1 cellular context compared by ENCODE assay signal in the genomic region with DNA sequence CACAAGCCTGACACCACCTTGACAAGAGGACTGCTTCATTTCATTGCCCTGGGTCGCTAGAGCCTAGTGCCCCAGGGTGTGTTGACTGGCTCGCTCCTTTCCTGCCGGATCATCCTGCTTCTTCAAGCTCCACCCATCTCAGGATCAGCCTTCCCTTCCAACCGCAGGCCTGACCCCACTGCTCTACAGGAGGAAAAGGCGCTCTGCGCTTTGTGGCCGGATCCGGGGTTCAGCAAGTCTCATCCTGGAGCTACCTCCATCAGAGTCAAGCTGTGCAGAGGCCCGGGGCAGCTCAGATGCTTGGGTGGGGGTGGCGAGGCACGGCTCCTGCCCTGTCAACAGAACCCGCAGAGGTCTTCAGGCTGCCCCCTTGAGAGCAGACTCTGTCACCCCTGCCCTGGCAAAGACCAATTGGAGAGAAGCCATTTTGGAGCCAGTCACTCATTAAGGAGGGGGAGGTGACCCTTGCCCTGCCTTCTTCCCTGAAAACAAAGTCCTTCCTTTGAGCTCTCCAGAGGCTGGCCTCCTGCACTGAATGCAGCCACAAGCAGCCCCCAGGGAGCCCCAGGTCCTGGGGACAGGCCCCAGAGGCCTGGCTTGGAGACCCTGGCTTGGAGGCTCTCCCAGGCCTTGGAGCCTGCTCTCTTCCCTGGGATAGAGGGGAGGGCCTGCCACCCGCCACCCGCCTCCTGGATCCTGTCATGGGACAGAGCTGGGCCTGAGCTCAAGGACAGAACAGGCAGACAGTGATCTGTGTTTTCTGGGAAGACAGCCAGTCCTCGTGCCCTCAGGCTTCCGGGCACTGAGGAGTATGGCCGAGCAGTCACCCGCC.
TF ChIP-seq lines count a peak whose summit lies in the region.

No MANE protein-coding gene starts in this region.

TF ChIP-seq in HCT116, 20 proteins besides CTCF, POLR2A, EP300 and RAD21 (continued from another document):
- TF ChIP-seq MAX (IDR thresholded peaks at IDR 0.05) (no peak), EZH2phosphoT487 (IDR thresholded peaks at IDR 0.05; ENCODE audit: borderline replicate concordance) (no peak), POLR2AphosphoS5 (IDR thresholded peaks at IDR 0.05; ENCODE audit: low read depth, low read length) (peak; percentile 55), FOSL1 (IDR thresholded peaks at IDR 0.05; ENCODE audit: low read depth) (no peak), SRF (IDR thresholded peaks at IDR 0.05; ENCODE audit: low read depth) (no peak), EZH2 (IDR thresholded peaks at IDR 0.05) (no peak), JUND (IDR thresholded peaks at IDR 0.05) (no peak), ZFX (IDR thresholded peaks at IDR 0.05) (peak; percentile 62), SIN3A (IDR thresholded peaks at IDR 0.05; ENCODE audit: low read depth) (no peak)
